9 cellular contexts compared by ENCODE assay signal in the genomic region with DNA sequence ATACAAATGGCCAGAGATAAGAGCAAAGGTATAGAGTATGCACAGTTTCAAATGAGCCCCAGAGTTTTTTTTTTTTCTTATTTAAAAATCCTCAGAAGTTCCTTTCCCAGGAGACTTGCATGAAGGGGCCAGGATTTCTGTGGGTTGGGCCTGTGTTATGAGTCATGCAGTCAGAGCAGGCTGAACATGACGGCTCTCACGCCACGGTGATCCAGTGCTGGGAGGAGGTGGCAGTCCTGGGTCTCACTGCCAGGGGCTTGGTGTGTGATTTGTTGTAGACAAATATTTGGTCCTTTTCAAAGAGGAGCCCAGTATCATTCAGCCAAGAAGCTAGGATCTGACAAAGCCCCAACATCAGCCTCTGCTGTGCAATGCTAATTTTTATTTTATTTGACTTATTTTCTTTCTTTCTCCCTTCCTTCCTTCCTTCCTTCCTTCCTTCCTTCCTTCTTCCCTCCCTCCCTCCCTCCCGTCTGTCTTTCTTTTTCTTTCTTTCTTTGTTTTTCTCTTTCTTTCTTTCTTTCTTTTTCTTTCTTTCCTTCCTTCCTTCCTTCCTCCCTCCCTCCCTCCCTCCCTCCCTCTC. TPM values are rescaled to one million over a fixed set of nuclear protein-coding genes. Genes with fewer than 3 reads are reported as not detected.
DNase-seq lines count a peak whose midpoint lies in the region; ATAC-seq and TF ChIP-seq lines count a peak whose summit lies in the region.
"Had no signal": no experiment of that assay in that cellular context is flagged by ENCODE, and none has a peak within 500 bp of the region (broad histone marks: within the 10 kb centered on the region; RNA-seq: fewer than 3 reads in every experiment).

No MANE protein-coding gene starts in this region.

- H3K9me3 Mint-ChIP-seq in chondrocyte (ENCODE audit: low read depth): peaks cover 6% of the 10 kb centered on the region
- no peaks in the 10 kb centered on the region for H3K9me3 Mint-ChIP-seq in activated CD8-positive, alpha-beta T cell treated with anti-CD3 and anti-CD28 coated beads for 36 hours
- H3K9me3 Mint-ChIP-seq: activated naive CD8-positive, alpha-beta T cell treated with anti-CD3 and anti-CD28 coated beads, Interleukin-2, amount 10 ng/mL, durations not matched to agents 7 days and 5 days had no signal

- ATAC-seq in mucosa of descending colon (peak; percentile 89), GM19455 (IDR thresholded peaks at IDR 0.05; ENCODE audit: unreplicated experiment) (no peak)
- ATAC-seq in activated CD8-positive, alpha-beta T cell treated with anti-CD3 and anti-CD28 coated beads for 36 hours: no peak

- H3K9me3 ChIP-seq in MG63 (no peaks in the 10 kb centered on the region), mucosa of descending colon (no peaks in the 10 kb centered on the region)

- peaks cover 70% of the 10 kb centered on the region for H3K4me1 Mint-ChIP-seq in chondrocyte (ENCODE audit: low read depth)
- peaks cover 3% of the 10 kb centered on the region for H3K4me1 Mint-ChIP-seq in activated CD8-positive, alpha-beta T cell treated with anti-CD3 and anti-CD28 coated beads for 36 hours (ENCODE audit: low read depth)

- H3K4me3 ChIP-seq in MG63 (no peak overlapping the region), mucosa of descending colon (no peak overlapping the region)

- no peaks in the 10 kb centered on the region for H3K27me3 ChIP-seq in MG63

- no peak overlapping the region for H3K4me3 Mint-ChIP-seq in chondrocyte (ENCODE audit: unreplicated experiment)
- H3K4me3 Mint-ChIP-seq in activated CD8-positive, alpha-beta T cell treated with anti-CD3 and anti-CD28 coated beads for 36 hours: no peak overlapping the region
- H3K4me3 Mint-ChIP-seq: activated naive CD8-positive, alpha-beta T cell treated with anti-CD3 and anti-CD28 coated beads, Interleukin-2, amount 10 ng/mL, durations not matched to agents 7 days and 5 days had no signal

- H3K27me3 Mint-ChIP-seq in chondrocyte (ENCODE audit: low read depth): no peaks in the 10 kb centered on the region
- H3K27me3 Mint-ChIP-seq in activated CD8-positive, alpha-beta T cell treated with anti-CD3 and anti-CD28 coated beads for 36 hours: no peaks in the 10 kb centered on the region
- H3K27me3 Mint-ChIP-seq: activated naive CD8-positive, alpha-beta T cell treated with anti-CD3 and anti-CD28 coated beads, Interleukin-2, amount 10 ng/mL, durations not matched to agents 7 days and 5 days had no signal

- no peaks in the 10 kb centered on the region for H3K4me1 ChIP-seq in mucosa of descending colon (ENCODE audit: low read depth)

- peaks cover 2% of the 10 kb centered on the region for H3K36me3 Mint-ChIP-seq in chondrocyte (ENCODE audit: low read depth)
- H3K36me3 Mint-ChIP-seq in activated CD8-positive, alpha-beta T cell treated with anti-CD3 and anti-CD28 coated beads for 36 hours (ENCODE audit: low read depth): no peaks in the 10 kb centered on the region
- H3K36me3 Mint-ChIP-seq: activated naive CD8-positive, alpha-beta T cell treated with anti-CD3 and anti-CD28 coated beads, Interleukin-2, amount 10 ng/mL, durations not matched to agents 7 days and 5 days had no signal

- TF ChIP-seq CTCF in chondrocyte (IDR thresholded peaks at IDR 0.05) (no peak), mucosa of descending colon (IDR thresholded peaks at IDR 0.05) (no peak)
- TF ChIP-seq CTCF in activated CD8-positive, alpha-beta T cell treated with anti-CD3 and anti-CD28 coated beads for 36 hours (IDR thresholded peaks at IDR 0.05): no peak

- intact Hi-C loops in mucosa of descending colon (cut with DNase I, micrococcal nuclease): no loop called here
- intact Hi-C loops in activated CD8-positive, alpha-beta T cell treated with anti-CD3 and anti-CD28 coated beads for 36 hours (cut with micrococcal nuclease): no loop called here

- H3K36me3 ChIP-seq in MG63 (no peaks in the 10 kb centered on the region), mucosa of descending colon (ENCODE audit: low read depth) (no peaks in the 10 kb centered on the region)

- H3K27ac Mint-ChIP-seq in chondrocyte (ENCODE audit: unreplicated experiment): peak overlapping the region; percentile 97
- H3K27ac Mint-ChIP-seq in activated CD8-positive, alpha-beta T cell treated with anti-CD3 and anti-CD28 coated beads for 36 hours: no peak overlapping the region
- H3K27ac Mint-ChIP-seq: activated naive CD8-positive, alpha-beta T cell treated with anti-CD3 and anti-CD28 coated beads, Interleukin-2, amount 10 ng/mL, durations not matched to agents 7 days and 5 days had no signal

- POLR2A ChIA-PET in activated CD8-positive, alpha-beta T cell treated with anti-CD3 and anti-CD28 coated beads for 36 hours (lab: Charles Lee): interaction anchor here (0.7 kb wide), 1 partner anchor 934 kb away, joined by 3 read pairs; no protein-coding TSS in a partner anchor

- DNase-seq in CD1c-positive myeloid dendritic cell (ENCODE audit: extremely low spot score): peak; percentile 61
- DNase-seq in MG63: peak; percentile 97
- DNase-seq in chondrocyte (ENCODE audit: low spot score): peak; percentile 94
- peak; percentile 44 to 64 (median 44) for DNase-seq in mucosa of descending colon
- DNase-seq in stimulated activated CD8-positive, alpha-beta memory T cell treated with anti-CD3 and anti-CD28 coated beads, Interleukin-4, amount 100 ng/mL, for 48 hours: no peak
- DNase-seq in NCI-H1930 (lab: John Stamatoyannopoulos, UW): no peak
- DNase-seq in activated CD8-positive, alpha-beta T cell treated with anti-CD3 and anti-CD28 coated beads for 36 hours: no peak
- DNase-seq: activated naive CD8-positive, alpha-beta T cell treated with anti-CD3 and anti-CD28 coated beads, Interleukin-2, amount 10 ng/mL, durations not matched to agents 7 days and 5 days had no signal

- CTCF ChIA-PET in activated CD8-positive, alpha-beta T cell treated with anti-CD3 and anti-CD28 coated beads for 36 hours (lab: Charles Lee): no interaction called here

RNA-seq across cellular contexts. Expression of a gene that starts 10.4 kb away (rescaled TPM):
- total RNA-seq in MG63 (2014; rRNA removed; shearing (Covaris generic); ENCODE audit: low replicate concordance): 0.30 and 0.69 TPM in 2 replicates
- 7.4 to 23.2 TPM (median 22.3 TPM) in 3 replicates for total RNA-seq in chondrocyte
- total RNA-seq in mucosa of descending colon: 1 to 10 TPM in 2 of 3 donors, under 1 TPM in 1; 0.55 to 5.8 (median 2.0) TPM
- not detected for total RNA-seq in activated CD8-positive, alpha-beta T cell treated with anti-CD3 and anti-CD28 coated beads for 36 hours
- total RNA-seq: activated naive CD8-positive, alpha-beta T cell treated with anti-CD3 and anti-CD28 coated beads, Interleukin-2, amount 10 ng/mL, durations not matched to agents 7 days and 5 days had no signal

Comparison
In these comparisons a context has a peak if more than half of its experiments do, and no peak if none do; other contexts are left out.
1. DNase-seq: peak in CD1c-positive myeloid dendritic cell (single experiment), MG63 (single experiment), chondrocyte (single experiment) and mucosa of descending colon (3 of 3); none in stimulated activated CD8-positive, alpha-beta memory T cell treated with anti-CD3 and anti-CD28 coated beads, Interleukin-4, amount 100 ng/mL, for 48 hours (single experiment), NCI-H1930 (0 of 2) and activated CD8-positive, alpha-beta T cell treated with anti-CD3 and anti-CD28 coated beads for 36 hours (single experiment).